In the genomic region with DNA sequence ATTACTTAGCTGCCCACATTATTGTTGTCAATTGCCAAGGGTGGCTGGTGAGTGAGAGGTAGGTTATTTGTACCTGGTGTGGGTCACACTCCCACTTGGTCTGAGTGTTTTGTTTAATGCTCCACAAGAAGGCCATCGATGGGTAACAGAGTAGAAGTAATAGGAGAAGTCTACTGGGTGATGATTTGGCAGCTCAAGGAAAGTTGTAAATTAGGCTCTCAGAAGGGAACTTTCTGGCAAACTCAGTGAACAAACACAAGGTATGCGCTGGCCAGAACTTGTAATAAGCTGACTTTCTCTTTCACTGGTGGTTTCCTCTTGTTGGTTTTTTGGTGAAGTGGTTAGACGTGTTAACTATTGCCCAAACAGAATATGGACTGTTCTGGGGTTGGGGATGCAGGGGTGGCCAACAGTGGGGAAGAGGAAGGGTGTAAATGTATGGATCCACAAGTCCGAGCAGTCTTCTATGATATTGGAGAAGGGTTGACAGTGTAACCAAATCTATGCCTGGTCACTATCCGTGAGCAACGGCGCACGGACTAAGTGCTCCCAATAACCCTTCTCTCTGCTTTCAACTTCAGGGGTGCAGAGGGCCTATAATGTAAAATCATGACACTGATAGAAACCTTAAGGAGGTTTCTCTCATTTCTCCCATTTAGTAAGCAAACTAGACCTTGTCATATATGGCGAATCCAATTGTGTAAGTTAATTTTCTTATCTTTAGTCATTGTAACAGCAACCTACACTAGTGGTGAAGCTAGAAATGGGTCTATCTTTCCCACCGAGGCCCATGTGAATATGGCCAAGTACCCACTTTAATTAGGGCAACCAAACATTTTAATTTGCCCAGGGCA, we compare ENCODE assay signal across 13 cellular contexts.
A peak's percentile ranks its signal among the peaks of the same experiment; 100 is the strongest.
DNase-seq lines count a peak whose midpoint lies in the region; ATAC-seq and TF ChIP-seq lines count a peak whose summit lies in the region.
"Had no signal": no experiment of that assay in that cellular context is flagged by ENCODE, and none has a peak within 500 bp of the region (broad histone marks: within the 10 kb centered on the region; RNA-seq: fewer than 3 reads in every experiment).

No MANE protein-coding gene starts in this region.

- no peak for TF ChIP-seq CTCF in activated CD8-positive, alpha-beta T cell treated with anti-CD3 and anti-CD28 coated beads for 36 hours (IDR thresholded peaks at IDR 0.05)
- TF ChIP-seq CTCF in OCI-LY3 (IDR thresholded peaks at IDR 0.05; ENCODE audit: low read depth, low read length), result no peak
- TF ChIP-seq CTCF in body of pancreas (IDR thresholded peaks at IDR 0.05), result no peak

- peaks cover 9% of the 10 kb centered on the region for H3K27me3 Mint-ChIP-seq in activated CD8-positive, alpha-beta T cell treated with anti-CD3 and anti-CD28 coated beads, Interleukin-2, amount 10 ng/mL, durations not matched to agents 7 days and 5 days (ENCODE audit: low read depth)
- peaks cover 3% of the 10 kb centered on the region for H3K27me3 Mint-ChIP-seq in activated CD8-positive, alpha-beta T cell treated with anti-CD3 and anti-CD28 coated beads for 36 hours
- no peaks in the 10 kb centered on the region for H3K27me3 Mint-ChIP-seq in stimulated activated memory B cell treated with anti-CD40 and anti-IgM and Interleukin-4, amounts not matched to agents 10 μg/mL and 1 μg/mL and 100 μg/mL, for 72 hours
- H3K27me3 Mint-ChIP-seq: type B pancreatic cell had no signal

- WGBS in body of pancreas, 2 donors, result 74 to 82% methylated on average over 10 of the region's 10 CpGs

- POLR2A ChIA-PET in activated CD8-positive, alpha-beta T cell treated with anti-CD3 and anti-CD28 coated beads, Interleukin-2, amount 10 ng/mL, durations not matched to agents 7 days and 5 days (lab: Charles Lee), result no interaction called here
- POLR2A ChIA-PET in activated CD8-positive, alpha-beta T cell treated with anti-CD3 and anti-CD28 coated beads for 36 hours (lab: Charles Lee), result no interaction called here

- H2AFZ ChIP-seq in OCI-LY3 (ENCODE audit: low read depth, low read length), result no peak overlapping the region

- H3K4me1 ChIP-seq in OCI-LY3 (ENCODE audit: low read length), result peaks cover 42% of the 10 kb centered on the region
- peaks cover 21% of the 10 kb centered on the region for H3K4me1 ChIP-seq in body of pancreas

- TF ChIP-seq POLR2A in body of pancreas (IDR thresholded peaks at IDR 0.05), result no peak

- peaks cover 22% of the 10 kb centered on the region for H3K4me1 Mint-ChIP-seq in activated CD8-positive, alpha-beta T cell treated with anti-CD3 and anti-CD28 coated beads, Interleukin-2, amount 10 ng/mL, durations not matched to agents 7 days and 5 days (ENCODE audit: low read depth)
- peaks cover 15% of the 10 kb centered on the region for H3K4me1 Mint-ChIP-seq in activated CD8-positive, alpha-beta T cell treated with anti-CD3 and anti-CD28 coated beads for 36 hours (ENCODE audit: low read depth)
- peaks cover 64% of the 10 kb centered on the region for H3K4me1 Mint-ChIP-seq in stimulated activated memory B cell treated with anti-CD40 and anti-IgM and Interleukin-4, amounts not matched to agents 10 μg/mL and 1 μg/mL and 100 μg/mL, for 72 hours

- H3K9me3 ChIP-seq in OCI-LY3 (ENCODE audit: insufficient read depth, low read length) (no peaks in the 10 kb centered on the region), body of pancreas (no peaks in the 10 kb centered on the region)

- peak; percentile 47 for ATAC-seq in activated CD8-positive, alpha-beta T cell treated with anti-CD3 and anti-CD28 coated beads, Interleukin-2, amount 10 ng/mL, durations not matched to agents 7 days and 5 days
- no peak for ATAC-seq in activated CD8-positive, alpha-beta T cell treated with anti-CD3 and anti-CD28 coated beads for 36 hours
- ATAC-seq in HG03060 (IDR thresholded peaks at IDR 0.05; ENCODE audit: low read depth, unreplicated experiment) (peak; percentile 27), HG03565 (IDR thresholded peaks at IDR 0.05; ENCODE audit: unreplicated experiment) (no peak), body of pancreas (no peak)
- ATAC-seq in stimulated activated memory B cell treated with anti-CD40 and anti-IgM and Interleukin-4, amounts not matched to agents 10 μg/mL and 1 μg/mL and 100 μg/mL, for 72 hours, result peak; percentile 66

- H3K36me3 Mint-ChIP-seq in activated CD8-positive, alpha-beta T cell treated with anti-CD3 and anti-CD28 coated beads, Interleukin-2, amount 10 ng/mL, durations not matched to agents 7 days and 5 days (ENCODE audit: low read depth), result no peaks in the 10 kb centered on the region
- H3K36me3 Mint-ChIP-seq in activated CD8-positive, alpha-beta T cell treated with anti-CD3 and anti-CD28 coated beads for 36 hours (ENCODE audit: low read depth), result no peaks in the 10 kb centered on the region
- H3K36me3 Mint-ChIP-seq in stimulated activated memory B cell treated with anti-CD40 and anti-IgM and Interleukin-4, amounts not matched to agents 10 μg/mL and 1 μg/mL and 100 μg/mL, for 72 hours, result no peaks in the 10 kb centered on the region
- H3K36me3 Mint-ChIP-seq: type B pancreatic cell had no signal

- no peak overlapping the region for H3K4me3 ChIP-seq in OCI-LY3 (ENCODE audit: low read length)
- no peak overlapping the region for H3K4me3 ChIP-seq in body of pancreas

- H3K4me2 ChIP-seq in OCI-LY3 (ENCODE audit: low read length), result peak overlapping the region; percentile 30; the same call in 1 of the 2 replicates

- no peaks in the 10 kb centered on the region for H4K20me1 ChIP-seq in OCI-LY3 (ENCODE audit: insufficient read depth, low read length)

- intact Hi-C loops in activated CD8-positive, alpha-beta T cell treated with anti-CD3 and anti-CD28 coated beads for 36 hours (cut with micrococcal nuclease), result no loop called here
- intact Hi-C loops in body of pancreas (cut with DNase I), result no loop called here

- H3K4me3 Mint-ChIP-seq in activated CD8-positive, alpha-beta T cell treated with anti-CD3 and anti-CD28 coated beads, Interleukin-2, amount 10 ng/mL, durations not matched to agents 7 days and 5 days, result no peak overlapping the region
- H3K4me3 Mint-ChIP-seq in activated CD8-positive, alpha-beta T cell treated with anti-CD3 and anti-CD28 coated beads for 36 hours, result no peak overlapping the region
- no peak overlapping the region for H3K4me3 Mint-ChIP-seq in stimulated activated memory B cell treated with anti-CD40 and anti-IgM and Interleukin-4, amounts not matched to agents 10 μg/mL and 1 μg/mL and 100 μg/mL, for 72 hours
- H3K4me3 Mint-ChIP-seq: type B pancreatic cell had no signal

- no peak overlapping the region for H3K27ac ChIP-seq in OCI-LY3 (ENCODE audit: low read length)
- no peak overlapping the region for H3K27ac ChIP-seq in body of pancreas
- H3K27ac ChIP-seq: brain microvascular endothelial cell had no signal

- H3K27ac Mint-ChIP-seq in activated CD8-positive, alpha-beta T cell treated with anti-CD3 and anti-CD28 coated beads, Interleukin-2, amount 10 ng/mL, durations not matched to agents 7 days and 5 days, result peak overlapping the region; percentile 3
- no peak overlapping the region for H3K27ac Mint-ChIP-seq in activated CD8-positive, alpha-beta T cell treated with anti-CD3 and anti-CD28 coated beads for 36 hours
- H3K27ac Mint-ChIP-seq in stimulated activated memory B cell treated with anti-CD40 and anti-IgM and Interleukin-4, amounts not matched to agents 10 μg/mL and 1 μg/mL and 100 μg/mL, for 72 hours, result peak overlapping the region; percentile 25
- H3K27ac Mint-ChIP-seq: type B pancreatic cell had no signal

- H3K9me3 Mint-ChIP-seq in activated CD8-positive, alpha-beta T cell treated with anti-CD3 and anti-CD28 coated beads, Interleukin-2, amount 10 ng/mL, durations not matched to agents 7 days and 5 days (ENCODE audit: insufficient read depth), result no peaks in the 10 kb centered on the region
- no peaks in the 10 kb centered on the region for H3K9me3 Mint-ChIP-seq in activated CD8-positive, alpha-beta T cell treated with anti-CD3 and anti-CD28 coated beads for 36 hours
- no peaks in the 10 kb centered on the region for H3K9me3 Mint-ChIP-seq in stimulated activated memory B cell treated with anti-CD40 and anti-IgM and Interleukin-4, amounts not matched to agents 10 μg/mL and 1 μg/mL and 100 μg/mL, for 72 hours

- peak; percentile 28 for DNase-seq in activated CD8-positive, alpha-beta T cell treated with anti-CD3 and anti-CD28 coated beads, Interleukin-2, amount 10 ng/mL, durations not matched to agents 7 days and 5 days
- no peak for DNase-seq in activated CD8-positive, alpha-beta T cell treated with anti-CD3 and anti-CD28 coated beads for 36 hours
- DNase-seq in body of pancreas, result no peak
- no peak for DNase-seq in SW 1271 (lab: John Stamatoyannopoulos, UW)
- DNase-seq: brain microvascular endothelial cell; erythroblast; occipital lobe; stimulated activated CD4-positive, alpha-beta T cell treated with anti-CD3 and anti-CD28 coated beads, Interleukin-4, amount 100 ng/mL, for 4 hours had no signal

- H3K79me2 ChIP-seq in OCI-LY3 (ENCODE audit: low read length), result no peaks in the 10 kb centered on the region

- no peaks in the 10 kb centered on the region for H3K36me3 ChIP-seq in OCI-LY3 (replicated peaks; ENCODE audit: low read depth, low read length)
- H3K36me3 ChIP-seq in body of pancreas (replicated peaks in 1 of 2; ENCODE audit: insufficient read depth in 1 of 2, low read depth in 2 of 2), result no peaks in the 10 kb centered on the region
- H3K36me3 ChIP-seq: brain microvascular endothelial cell had no signal

- H3K9ac ChIP-seq in OCI-LY3 (ENCODE audit: low read length), result no peak overlapping the region

- CTCF ChIA-PET in activated CD8-positive, alpha-beta T cell treated with anti-CD3 and anti-CD28 coated beads, Interleukin-2, amount 10 ng/mL, durations not matched to agents 7 days and 5 days (lab: Charles Lee), result interaction anchor here (1.6 kb wide), 1 partner anchor 13 kb away, joined by 3 read pairs; no protein-coding TSS in a partner anchor
- CTCF ChIA-PET in activated CD8-positive, alpha-beta T cell treated with anti-CD3 and anti-CD28 coated beads for 36 hours (lab: Charles Lee), result interaction anchor here (1.3 to 1.4 kb wide), 3 partner anchors 8 to 38 kb away, joined by 3 read pairs; no protein-coding TSS in a partner anchor

- peaks cover 4% of the 10 kb centered on the region; the same call in 1 of the 2 replicates for H3K27me3 ChIP-seq in OCI-LY3 (ENCODE audit: low read depth, low read length)
- H3K27me3 ChIP-seq in body of pancreas, result no peaks in the 10 kb centered on the region
- H3K27me3 ChIP-seq: brain microvascular endothelial cell had no signal

Comparison
In these comparisons a context has a peak if more than half of its experiments do, and no peak if none do; other contexts are left out.
1. ATAC-seq: peak in activated CD8-positive, alpha-beta T cell treated with anti-CD3 and anti-CD28 coated beads, Interleukin-2, amount 10 ng/mL, durations not matched to agents 7 days and 5 days (single experiment), HG03060 (single experiment) and stimulated activated memory B cell treated with anti-CD40 and anti-IgM and Interleukin-4, amounts not matched to agents 10 μg/mL and 1 μg/mL and 100 μg/mL, for 72 hours (single experiment); none in activated CD8-positive, alpha-beta T cell treated with anti-CD3 and anti-CD28 coated beads for 36 hours (single experiment), HG03565 (single experiment) and body of pancreas (single experiment).